In genomic region chr20:38893485-38894090, GRCh38 we compare ENCODE assay signal across 9 cellular contexts. TPM values are rescaled to one million over a fixed set of nuclear protein-coding genes. Genes with fewer than 3 reads are reported as not detected.
DNase-seq lines count a peak whose midpoint lies in the region; ATAC-seq, FAIRE-seq and TF ChIP-seq lines count a peak whose summit lies in the region.
"Had no signal": no experiment of that assay in that cellular context is flagged by ENCODE, and none has a peak within 500 bp of the region (broad histone marks: within the 10 kb centered on the region; RNA-seq: fewer than 3 reads in every experiment).

No MANE protein-coding gene starts in this region.

- H3K4me2 ChIP-seq in GM12878 (ENCODE audit: control insufficient read depth, insufficient read depth): peak overlapping the region; percentile 66

- H3K27ac ChIP-seq in GM12878 (ENCODE audit: control insufficient read depth, insufficient read depth): peak overlapping the region; percentile 91
- H3K27ac ChIP-seq in iPS-20b (ENCODE audit: low read length): no peak overlapping the region
- H3K27ac ChIP-seq: epithelial cell of prostate had no signal

- H3K79me2 ChIP-seq in GM12878 (ENCODE audit: control insufficient read depth, insufficient read depth, low read length): peaks cover 18% of the 10 kb centered on the region

- DNase-seq in Daoy (ENCODE audit: low read depth) (peak; percentile 63), HCEC 1CT (peak; percentile 8), NCI-H1930 (lab: John Stamatoyannopoulos, UW) (peak; percentile 62 to 73), UCSD-AML1 (lab: John Stamatoyannopoulos, UW; ENCODE audit: unreplicated experiment) (peak; percentile 71), GM12878 (ENCODE audit: low read depth, low spot score) (peak; percentile 38), kidney glomerular epithelial cell (lab: John Stamatoyannopoulos, UW) (no peak)
- peak; percentile 52 to 76 (median 68) for DNase-seq in stimulated activated CD4-positive, alpha-beta T cell treated with anti-CD3 and anti-CD28 coated beads, Interleukin-1b, Interleukin-23, amount 100 ng/mL, for 24 hours (ENCODE audit: low read depth in 4 of 4, low spot score in 1 of 4)

- no peak; the same call in 1 of the 2 replicates for TF ChIP-seq POLR2A in GM12878 (IDR thresholded peaks at IDR 0.05; ENCODE audit: low read depth, low read length)

- in situ Hi-C loops in GM12878 (cut with MboI): no loop called here

- H3K4me1 ChIP-seq in GM12878 (ENCODE audit: control insufficient read depth, insufficient read depth, low read length) (peaks cover 50% of the 10 kb centered on the region), iPS-20b (ENCODE audit: insufficient read depth, low read length) (peaks cover 8% of the 10 kb centered on the region)

- TF ChIP-seq EP300 in GM12878 (IDR thresholded peaks at IDR 0.05; ENCODE audit: borderline replicate concordance in 1 of 2, control insufficient read depth in 1 of 2, low read depth in 2 of 2, low read length in 2 of 2): no peak

- H4K20me1 ChIP-seq in GM12878 (ENCODE audit: control insufficient read depth, insufficient read depth): no peaks in the 10 kb centered on the region

- intact Hi-C loops in GM12878 (cut with micrococcal nuclease; ENCODE audit: unreplicated experiment): loop anchor here (1.0 kb wide), 3 partner anchors 84 to 247 kb away; no protein-coding TSS in a partner anchor

- POLR2A ChIA-PET in GM12878 (lab: Charles Lee): interaction anchor here (1.0 to 4.6 kb wide), 8 partner anchors 14 to 168 kb away, joined by 3 to 60 read pairs (median 22); partner anchors contain the start of gene PPP1R16B

- peaks cover 38% of the 10 kb centered on the region in 2 experiments for H3K36me3 ChIP-seq in GM12878 (ENCODE audit: control insufficient read depth in 2 of 2, insufficient read depth in 2 of 2, low read length in 1 of 2)
- no peaks in the 10 kb centered on the region for H3K36me3 ChIP-seq in iPS-20b (ENCODE audit: insufficient read depth, low read depth, low read length)

- CTCF ChIA-PET in GM12878 (lab: Yijun Ruan, JAX): interaction anchor here (0.7 to 6.9 kb wide), 44 partner anchors 8 to 350 kb away, joined by 3 to 183 read pairs (median 4); partner anchors contain the start of genes ACTR5, DHX35, FAM83D and PPP1R16B

- peak overlapping the region; percentile 45 for H2AFZ ChIP-seq in GM12878 (ENCODE audit: control insufficient read depth, low read depth, low read length)

- H3K9ac ChIP-seq in GM12878 (ENCODE audit: control insufficient read depth, insufficient read depth, low read length) (peak overlapping the region; percentile 41), iPS-20b (ENCODE audit: low read depth, low read length) (no peak overlapping the region)

- H3K27me3 ChIP-seq in GM12878 (replicated peaks in 1 of 2; ENCODE audit: control insufficient read depth in 2 of 2, insufficient read depth in 2 of 2, low read length in 1 of 2) (no peaks in the 10 kb centered on the region), iPS-20b (ENCODE audit: insufficient read depth, low read length) (peaks cover 10% of the 10 kb centered on the region)

- H3K4me3 ChIP-seq in GM12878 (no peak overlapping the region), iPS-20b (ENCODE audit: low read length) (peak overlapping the region; percentile 66; the same call in 1 of the 2 replicates)

- peak; percentile 81 for ATAC-seq in GM12878

- TF ChIP-seq RAD21 in GM12878 (IDR thresholded peaks at IDR 0.05; ENCODE audit: insufficient read depth, low read depth, low read length): peak; percentile 95

- RAD21 ChIA-PET in GM12878 (lab: Charles Lee; ENCODE audit: unreplicated experiment): interaction anchor here (0.6 to 6.5 kb wide), 32 partner anchors 16 to 264 kb away, joined by 3 to 205 read pairs (median 7); partner anchors contain the start of genes ACTR5 and PPP1R16B

- FAIRE-seq in GM12878 (lab: Jason Lieb, UNC): peak; percentile 73

- SMC1A ChIA-PET in GM12878 (lab: Charles Lee; ENCODE audit: uncharacterized antibody, unreplicated experiment): interaction anchor here (0.7 to 6.6 kb wide), 38 partner anchors 12 to 248 kb away, joined by 3 to 131 read pairs (median 6); partner anchors contain the start of genes ACTR5 and PPP1R16B

- BruUV-seq in GM12878 (replicated peaks; lab: Mats Ljungman, UMichigan): no TSS peak

- H3K9me3 ChIP-seq in GM12878 (replicated peaks; ENCODE audit: control insufficient read depth, insufficient read depth, low read length): no peaks in the 10 kb centered on the region
- H3K9me3 ChIP-seq in iPS-20b (ENCODE audit: insufficient read depth, low read depth, low read length): no peaks in the 10 kb centered on the region

- peak; percentile 90 to 98 (median 95) for TF ChIP-seq CTCF in GM12878 (IDR thresholded peaks at IDR 0.05 in 2 of 3, conservative IDR thresholded peaks at IDR 0.05 in 1 of 3; ENCODE audit: control insufficient read depth in 2 of 3, extremely low read depth in 1 of 3, insufficient read depth in 1 of 3, low read depth in 3 of 3, low read length in 3 of 3)

- 3% methylated on average over 25 of the region's 26 CpGs for WGBS in GM12878 (ENCODE audit: insufficient coverage, insufficient replicate concordance, low lambda C conversion rate, missing lambda C conversion rate)

TF ChIP-seq in GM12878, 131 proteins besides CTCF, POLR2A, EP300 and RAD21 (continues in another document):
- TF ChIP-seq BCLAF1 (IDR thresholded peaks at IDR 0.05) (no peak), ZBTB40 (IDR thresholded peaks at IDR 0.05; ENCODE audit: borderline replicate concordance) (no peak)

RNA-seq across cellular contexts. Expression of gene FAM83D, which starts 32.6 kb away (rescaled TPM):
- 73.0 and 84.1 TPM in 2 replicates for total RNA-seq in Daoy (2014; rRNA removed; shearing (Covaris generic))
- total RNA-seq in GM12878 (2013; cell fraction: nucleolus; rRNA removed): 14.1 and 16.3 TPM in 2 replicates
- total RNA-seq in GM12878 (2014; rRNA removed) (21.5 and 21.6 TPM in 2 replicates), GM12878 (2014; rRNA removed; fragmentation: Illumina TruSeq; extraction: Trizol) (12.7 and 13.6 TPM in 2 replicates), GM12878 (2021) (16.6 and 18.2 TPM in 2 replicates)
- 7.7 TPM for polyA plus RNA-seq in GM12878 (2011; ENCODE audit: low read depth)
- polyA plus RNA-seq in GM12878 (2011; rRNA removed) (32.4 and 34.8 TPM in 2 replicates), GM12878 (2014; fragmentation: Illumina TruSeq; extraction: Trizol) (19.7 and 20.2 TPM in 2 replicates), GM12878 (2014; fragmentation: Nextera tagmentation; extraction: Ambion mirVana) (1 to 10 TPM; 4.5 to 6.0 TPM), GM12878 (2014; rRNA removed) (17.4 and 19.1 TPM in 2 replicates), GM12878 (2016; fragmentation: Nextera tagmentation; extraction: Ambion mirVana) (10 to 100 TPM; 34.1 to 34.2 TPM)
- 28.1 and 32.3 TPM in 2 replicates for polyA plus RNA-seq in GM12878 (2011; cell fraction: cytosol; rRNA removed)
- 37.1 and 42.7 TPM in 2 replicates for polyA plus RNA-seq in GM12878 (2011; cell fraction: nucleus; rRNA removed)
- polyA plus RNA-seq in GM12878 (2012): 9.5 and 10.5 TPM in 2 replicates
- 37.1 and 42.8 TPM in 2 replicates for polyA minus RNA-seq in GM12878 (2011; rRNA and poly(A)+ RNA removed)
- polyA minus RNA-seq in GM12878 (2011; cell fraction: cytosol; rRNA and poly(A)+ RNA removed): 13.1 and 15.3 TPM in 2 replicates
- 18.9 and 35.2 TPM in 2 replicates for polyA minus RNA-seq in GM12878 (2011; cell fraction: nucleus; rRNA and poly(A)+ RNA removed)
